In the genomic region with DNA sequence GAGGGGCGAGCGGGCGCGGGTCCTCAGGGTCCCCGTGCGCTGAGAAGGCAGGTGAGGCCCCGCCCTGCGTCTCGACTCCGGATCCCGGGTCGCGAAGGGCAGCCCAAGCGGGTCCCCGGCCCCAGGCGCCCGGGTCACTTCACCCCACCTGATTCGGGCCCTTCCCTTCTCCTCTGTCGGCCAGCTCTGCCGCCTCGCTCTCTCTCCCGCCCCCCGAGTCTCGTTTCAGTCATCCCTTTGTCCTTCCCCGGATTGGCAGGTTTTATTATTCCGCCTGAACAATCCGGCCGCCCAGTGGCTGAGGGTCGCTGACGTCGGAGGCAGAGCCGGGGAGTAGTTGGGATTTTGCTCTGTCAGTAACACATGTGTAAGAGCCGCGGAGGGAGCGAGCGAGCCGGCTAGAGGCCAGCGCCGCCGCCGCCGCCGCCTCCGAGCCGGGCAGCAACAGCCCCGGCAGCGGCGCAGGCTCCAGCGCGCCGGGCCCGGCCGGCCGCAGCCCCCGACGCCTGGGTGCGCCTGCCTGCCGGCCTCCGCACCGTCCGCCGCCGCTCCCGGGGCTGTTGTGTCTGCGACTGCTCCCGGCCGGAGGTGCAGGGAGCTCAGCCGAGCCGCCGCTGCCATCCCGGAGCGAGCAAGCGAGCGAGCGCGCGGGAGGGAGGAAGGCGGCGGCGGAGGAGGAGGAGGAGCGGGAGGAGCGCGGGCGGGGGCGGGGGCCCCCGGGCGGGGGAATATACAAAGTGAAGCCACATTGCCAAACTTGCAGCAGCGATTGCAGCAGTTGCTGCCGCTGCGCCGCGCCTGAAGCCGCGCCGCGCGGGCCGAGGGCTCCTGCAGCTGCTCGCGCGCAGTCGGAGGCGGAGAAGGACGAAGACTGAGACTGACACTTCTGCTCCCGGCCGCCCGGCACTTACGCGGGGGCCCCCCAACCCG, we compare ENCODE assay signal across 8 cellular contexts. TPM values are rescaled to one million over a fixed set of nuclear protein-coding genes. Genes with fewer than 3 reads are reported as not detected.
A peak's percentile ranks its signal among the peaks of the same experiment; 100 is the strongest.
DNase-seq lines count a peak whose midpoint lies in the region; ATAC-seq, FAIRE-seq and TF ChIP-seq lines count a peak whose summit lies in the region.

A gene with protein sequence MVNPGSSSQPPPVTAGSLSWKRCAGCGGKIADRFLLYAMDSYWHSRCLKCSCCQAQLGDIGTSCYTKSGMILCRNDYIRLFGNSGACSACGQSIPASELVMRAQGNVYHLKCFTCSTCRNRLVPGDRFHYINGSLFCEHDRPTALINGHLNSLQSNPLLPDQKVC (plus strand): TSS at position 760 of the 930 bp plus-strand sequence. CDS start 3,136 bp downstream, outside the sequence.

- DNase-seq in NCI-H1048 (lab: John Stamatoyannopoulos, UW) (peak; percentile 94), SK-N-MC (ENCODE audit: low read depth, low spot score) (peak; percentile 40), frontal cortex (ENCODE audit: low spot score in 2 of 2) (peak; percentile 87 to 92), substantia nigra (lab: John Stamatoyannopoulos, UW) (peak; percentile 75 to 98 (median 93))
- DNase-seq in activated naive CD4-positive, alpha-beta T cell treated with anti-CD3 and anti-CD28 coated beads, Interleukin-2, amount 10 ng/mL, durations not matched to agents 7 days and 5 days = peak; percentile 88

- FAIRE-seq in frontal cortex (lab: Jason Lieb, UNC) = no peak

- peaks cover 18% of the 10 kb centered on the region for H3K36me3 Mint-ChIP-seq in activated naive CD4-positive, alpha-beta T cell treated with anti-CD3 and anti-CD28 coated beads, Interleukin-2, amount 10 ng/mL, durations not matched to agents 7 days and 5 days

- H3K27ac ChIP-seq in SK-N-MC (peak within 1 kb of the TSS; percentile 87), neutrophil (peak within 1 kb of the TSS; percentile 91), substantia nigra (ENCODE audit: low read depth, low read length, poor library complexity, severe bottlenecking) (peak within 1 kb of the TSS; percentile 91)

- peak within 1 kb of the TSS; percentile 84 for H3K4me3 Mint-ChIP-seq in activated naive CD4-positive, alpha-beta T cell treated with anti-CD3 and anti-CD28 coated beads, Interleukin-2, amount 10 ng/mL, durations not matched to agents 7 days and 5 days

- H3K9ac ChIP-seq in SK-N-MC (ENCODE audit: insufficient read length) = peak within 1 kb of the TSS; percentile 93

- no peaks in the 10 kb centered on the region for H3K27me3 ChIP-seq in neutrophil

- peaks cover 27% of the 10 kb centered on the region for H3K27me3 Mint-ChIP-seq in activated naive CD4-positive, alpha-beta T cell treated with anti-CD3 and anti-CD28 coated beads, Interleukin-2, amount 10 ng/mL, durations not matched to agents 7 days and 5 days

- peaks cover 41% of the 10 kb centered on the region in 2 experiments for H3K4me1 ChIP-seq in neutrophil (ENCODE audit: control insufficient read depth in 1 of 2, insufficient read depth in 1 of 2, low read depth in 1 of 2, low read length in 1 of 2)

- peaks cover 14% of the 10 kb centered on the region for H3K36me3 ChIP-seq in SK-N-MC (ENCODE audit: insufficient read depth, low read length)
- peaks cover 14% of the 10 kb centered on the region for H3K36me3 ChIP-seq in neutrophil

- H3K9me3 ChIP-seq in SK-N-MC (ENCODE audit: low read depth, low read length) (no peaks in the 10 kb centered on the region), neutrophil (no peaks in the 10 kb centered on the region)

- no peaks in the 10 kb centered on the region for H3K9me3 Mint-ChIP-seq in activated naive CD4-positive, alpha-beta T cell treated with anti-CD3 and anti-CD28 coated beads, Interleukin-2, amount 10 ng/mL, durations not matched to agents 7 days and 5 days

- TF ChIP-seq CTCF in neutrophil (IDR thresholded peaks at IDR 0.05) = no peak

- CTCF ChIA-PET in activated naive CD4-positive, alpha-beta T cell treated with anti-CD3 and anti-CD28 coated beads, Interleukin-2, amount 10 ng/mL, durations not matched to agents 7 days and 5 days (lab: Charles Lee) = interaction anchor here (1.4 kb wide), 1 partner anchor 625 kb away, joined by 3 read pairs; no protein-coding TSS in a partner anchor

- peaks cover 42% of the 10 kb centered on the region for H3K4me1 Mint-ChIP-seq in activated naive CD4-positive, alpha-beta T cell treated with anti-CD3 and anti-CD28 coated beads, Interleukin-2, amount 10 ng/mL, durations not matched to agents 7 days and 5 days

- peak; percentile 83 for ATAC-seq in HG02588 (IDR thresholded peaks at IDR 0.05; ENCODE audit: unreplicated experiment)

- H3K4me3 ChIP-seq in GM08714 (ENCODE audit: low read length) (peak within 1 kb of the TSS; percentile 87), SK-N-MC (peak within 1 kb of the TSS; percentile 95), neutrophil (ENCODE audit: low read depth in 1 of 2, low read length in 1 of 2) (peak within 1 kb of the TSS; percentile 79 to 81)

- peak within 1 kb of the TSS; percentile 98 for H3K27ac Mint-ChIP-seq in activated naive CD4-positive, alpha-beta T cell treated with anti-CD3 and anti-CD28 coated beads, Interleukin-2, amount 10 ng/mL, durations not matched to agents 7 days and 5 days

RNA-seq across cellular contexts. Expression of the gene that starts here (rescaled TPM):
- total RNA-seq in frontal cortex = 797 TPM

Comparison
In these comparisons a context has a peak if more than half of its experiments do, and no peak if none do; other contexts are left out.
1. Peak in every context shown above with its lines: DNase-seq, ATAC-seq, H3K4me3 ChIP-seq and H3K27ac ChIP-seq.
2. DNase-seq: peak in every context shown above with its lines; median percentile 94 in NCI-H1048; 93 in substantia nigra; 90 in frontal cortex; 88 in activated naive CD4-positive, alpha-beta T cell treated with anti-CD3 and anti-CD28 coated beads, Interleukin-2, amount 10 ng/mL, durations not matched to agents 7 days and 5 days; 40 in SK-N-MC.